ENCODE assay signal across 15 cellular contexts in the genomic region with DNA sequence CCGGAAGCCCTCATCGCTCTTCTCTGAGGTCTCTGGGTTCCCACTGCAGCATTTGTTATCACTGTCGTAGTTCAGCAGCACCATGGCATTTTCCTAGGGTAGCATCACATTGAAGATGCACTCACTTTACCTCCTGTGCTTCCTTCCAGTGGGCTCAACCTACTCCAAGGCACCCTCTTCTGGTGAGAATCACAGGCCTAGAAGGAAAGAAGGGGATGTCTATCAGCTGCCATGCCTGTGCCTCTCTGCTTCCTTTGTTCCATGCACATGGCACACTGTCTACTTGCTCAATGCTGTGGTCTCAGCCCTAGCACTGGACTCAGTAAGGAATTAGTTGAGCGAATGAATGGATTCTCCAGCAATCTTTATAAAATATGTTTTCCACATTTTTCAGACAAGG. TPM values are rescaled to one million over a fixed set of nuclear protein-coding genes. Genes with fewer than 3 reads are reported as not detected.
A peak's percentile ranks its signal among the peaks of the same experiment; 100 is the strongest.
DNase-seq lines count a peak whose midpoint lies in the region; ATAC-seq and TF ChIP-seq lines count a peak whose summit lies in the region.
"Had no signal": no experiment of that assay in that cellular context is flagged by ENCODE, and none has a peak within 500 bp of the region (broad histone marks: within the 10 kb centered on the region; RNA-seq: fewer than 3 reads in every experiment).

No MANE protein-coding gene starts in this region.

- H3K4me1 Mint-ChIP-seq in activated CD8-positive, alpha-beta memory T cell treated with anti-CD3 and anti-CD28 coated beads, Interleukin-2, amount 10 ng/mL, durations not matched to agents 7 days and 5 days, result no peaks in the 10 kb centered on the region
- H3K4me1 Mint-ChIP-seq: activated CD4-positive, alpha-beta T cell treated with anti-CD3 and anti-CD28 coated beads for 36 hours had no signal

- POLR2A ChIA-PET in Panc1 (lab: Charles Lee), result no interaction called here

- H3K36me3 Mint-ChIP-seq in activated CD8-positive, alpha-beta memory T cell treated with anti-CD3 and anti-CD28 coated beads, Interleukin-2, amount 10 ng/mL, durations not matched to agents 7 days and 5 days, result no peaks in the 10 kb centered on the region

- 75 to 77% methylated on average over 4 of the region's 4 CpGs for WGBS in testis, 2 donors

- peaks cover 9% of the 10 kb centered on the region for H3K27me3 ChIP-seq in left ventricle myocardium inferior (ENCODE audit: low read depth)
- no peaks in the 10 kb centered on the region for H3K27me3 ChIP-seq in Panc1 (ENCODE audit: control insufficient read depth, insufficient read depth, low read length)
- no peaks in the 10 kb centered on the region for H3K27me3 ChIP-seq in testis
- no peaks in the 10 kb centered on the region for H3K27me3 ChIP-seq in upper lobe of right lung

- no peak overlapping the region for H3K27ac Mint-ChIP-seq in activated CD8-positive, alpha-beta memory T cell treated with anti-CD3 and anti-CD28 coated beads, Interleukin-2, amount 10 ng/mL, durations not matched to agents 7 days and 5 days
- H3K27ac Mint-ChIP-seq: activated CD4-positive, alpha-beta T cell treated with anti-CD3 and anti-CD28 coated beads for 36 hours; CD4-positive, alpha-beta T cell; effector memory CD8-positive, alpha-beta T cell had no signal

- H3K27ac ChIP-seq in left ventricle myocardium inferior (replicated peaks) (peak overlapping the region; percentile 58), Panc1 (ENCODE audit: low read length) (no peak overlapping the region), testis (peak overlapping the region in 1 of 2 donors; percentile 36), upper lobe of right lung (no peak overlapping the region)
- H3K27ac ChIP-seq: SK-N-MC had no signal

- DNase-seq in left ventricle myocardium inferior (no peak), cardiac septum (ENCODE audit: low spot score) (no peak), Panc1 (ENCODE audit: low read depth, low spot score) (no peak), fibroblast of gingiva (ENCODE audit: low read depth) (peak; percentile 10), testis (peak; percentile 21), pons (ENCODE audit: low spot score) (no peak), upper lobe of right lung (no peak)
- no peak for DNase-seq in activated CD8-positive, alpha-beta memory T cell treated with anti-CD3 and anti-CD28 coated beads, Interleukin-2, amount 10 ng/mL, durations not matched to agents 7 days and 5 days
- DNase-seq: activated CD4-positive, alpha-beta T cell treated with anti-CD3 and anti-CD28 coated beads for 36 hours; anterior cingulate cortex; CD4-positive, alpha-beta T cell; effector memory CD8-positive, alpha-beta T cell; mucosa of descending colon; NCI-H510A treated with DMSO at 0.1 percent for 48 hours had no signal

- intact Hi-C loops in left ventricle myocardium inferior (cut with micrococcal nuclease) (no loop called here), cardiac septum (cut with DNase I) (loop anchor here (5.0 kb wide), 1 partner anchor 331 kb away; no protein-coding TSS in a partner anchor), Panc1 (cut with micrococcal nuclease; ENCODE audit: unreplicated experiment) (loop anchor here (5.0 kb wide), 1 partner anchor 331 kb away; no protein-coding TSS in a partner anchor), testis (cut with DNase I; ENCODE audit: low total_unique reads) (no loop called here), upper lobe of right lung (cut with DNase I) (no loop called here)

- ATAC-seq in Panc1 (no peak), upper lobe of right lung (no peak)
- no peak for ATAC-seq in activated CD8-positive, alpha-beta memory T cell treated with anti-CD3 and anti-CD28 coated beads, Interleukin-2, amount 10 ng/mL, durations not matched to agents 7 days and 5 days
- ATAC-seq: activated CD4-positive, alpha-beta T cell treated with anti-CD3 and anti-CD28 coated beads for 36 hours; effector memory CD8-positive, alpha-beta T cell; mucosa of descending colon had no signal

- no peak for TF ChIP-seq POLR2A in testis (IDR thresholded peaks at IDR 0.05)

- H3K4me3 ChIP-seq in left ventricle myocardium inferior (no peak overlapping the region), Panc1 (ENCODE audit: low read depth in 2 of 2, low read length in 2 of 2) (no peak overlapping the region), testis (no peak overlapping the region), upper lobe of right lung (no peak overlapping the region)
- H3K4me3 ChIP-seq: mucosa of descending colon, SK-N-MC had no signal

- CTCF ChIA-PET in Panc1 (lab: Charles Lee), result no interaction called here
- CTCF ChIA-PET in activated CD8-positive, alpha-beta memory T cell treated with anti-CD3 and anti-CD28 coated beads, Interleukin-2, amount 10 ng/mL, durations not matched to agents 7 days and 5 days (lab: Charles Lee), result no interaction called here

- BruUV-seq in Panc1 (replicated peaks; lab: Mats Ljungman, UMichigan), result no TSS peak

- H3K9me3 Mint-ChIP-seq in activated CD8-positive, alpha-beta memory T cell treated with anti-CD3 and anti-CD28 coated beads, Interleukin-2, amount 10 ng/mL, durations not matched to agents 7 days and 5 days (ENCODE audit: low read depth), result no peaks in the 10 kb centered on the region
- H3K9me3 Mint-ChIP-seq: CD4-positive, alpha-beta T cell; effector memory CD8-positive, alpha-beta T cell had no signal

- peaks cover 17% of the 10 kb centered on the region for H3K4me1 ChIP-seq in left ventricle myocardium inferior
- no peaks in the 10 kb centered on the region for H3K4me1 ChIP-seq in Panc1 (ENCODE audit: control insufficient read depth, insufficient read depth, low read length)
- peaks cover 9% of the 10 kb centered on the region for H3K4me1 ChIP-seq in testis
- no peaks in the 10 kb centered on the region for H3K4me1 ChIP-seq in upper lobe of right lung

- H3K36me3 ChIP-seq in left ventricle myocardium inferior (no peaks in the 10 kb centered on the region), Panc1 (ENCODE audit: control insufficient read depth, insufficient read depth, low read length) (no peaks in the 10 kb centered on the region), testis (ENCODE audit: low read depth, missing control alignments) (no peaks in the 10 kb centered on the region), upper lobe of right lung (no peaks in the 10 kb centered on the region)

- no peaks in the 10 kb centered on the region for H3K9me3 ChIP-seq in left ventricle myocardium inferior (replicated peaks)
- H3K9me3 ChIP-seq in Panc1 (ENCODE audit: control insufficient read depth, insufficient read depth, low read depth, low read length), result no peaks in the 10 kb centered on the region
- H3K9me3 ChIP-seq in testis, result no peaks in the 10 kb centered on the region
- no peaks in the 10 kb centered on the region for H3K9me3 ChIP-seq in upper lobe of right lung
- H3K9me3 ChIP-seq: mucosa of descending colon had no signal

- in situ Hi-C loops in Panc1 (cut with HindIII; ENCODE audit: low pct_unique_long_range_greater_than_20kb, low sequenced_read_pairs), result no loop called here

- TF ChIP-seq CTCF in left ventricle myocardium inferior (IDR thresholded peaks at IDR 0.05; ENCODE audit: borderline replicate concordance) (no peak), Panc1 (IDR thresholded peaks at IDR 0.05) (0 out of 2 replicates have a peak, but pooled peaks have one; percentile 3), testis (IDR thresholded peaks at IDR 0.05) (no peak), upper lobe of right lung (IDR thresholded peaks at IDR 0.05) (no peak)

- no peaks in the 10 kb centered on the region for H3K27me3 Mint-ChIP-seq in activated CD8-positive, alpha-beta memory T cell treated with anti-CD3 and anti-CD28 coated beads, Interleukin-2, amount 10 ng/mL, durations not matched to agents 7 days and 5 days
- H3K27me3 Mint-ChIP-seq: activated CD4-positive, alpha-beta T cell treated with anti-CD3 and anti-CD28 coated beads for 36 hours; CD4-positive, alpha-beta T cell; effector memory CD8-positive, alpha-beta T cell had no signal

- H3K4me3 Mint-ChIP-seq in activated CD8-positive, alpha-beta memory T cell treated with anti-CD3 and anti-CD28 coated beads, Interleukin-2, amount 10 ng/mL, durations not matched to agents 7 days and 5 days, result no peak overlapping the region
- H3K4me3 Mint-ChIP-seq: activated CD4-positive, alpha-beta T cell treated with anti-CD3 and anti-CD28 coated beads for 36 hours; CD4-positive, alpha-beta T cell; effector memory CD8-positive, alpha-beta T cell had no signal

RNA-seq across cellular contexts. Expression of gene CST4, which starts 22.6 kb away (rescaled TPM):
- total RNA-seq in left ventricle myocardium inferior, result not detected
- not detected for total RNA-seq in cardiac septum
- not detected for total RNA-seq in Panc1 (2021; ENCODE audit: unreplicated experiment)
- polyA plus RNA-seq in Panc1 (2012; ENCODE audit: insufficient read length), result not detected
- total RNA-seq in testis, result not detected
- polyA plus RNA-seq in testis (ENCODE audit: insufficient read depth, low read depth, low replicate concordance), result not detected
- not detected for total RNA-seq in activated CD8-positive, alpha-beta memory T cell treated with anti-CD3 and anti-CD28 coated beads, Interleukin-2, amount 10 ng/mL, durations not matched to agents 7 days and 5 days
- total RNA-seq in upper lobe of right lung, result not detected
- total RNA-seq: activated CD4-positive, alpha-beta T cell treated with anti-CD3 and anti-CD28 coated beads for 36 hours; CD4-positive, alpha-beta T cell; mucosa of descending colon had no signal

RNA-seq across cellular contexts. Expression of gene CST3, which starts 28.4 kb away (rescaled TPM):
- total RNA-seq in left ventricle myocardium inferior, result 576 TPM
- 486 TPM for total RNA-seq in cardiac septum
- 158 TPM for total RNA-seq in Panc1 (2021; ENCODE audit: unreplicated experiment)
- polyA plus RNA-seq in Panc1 (2012; ENCODE audit: insufficient read length), result 211 TPM
- 1,000 to 10,000 TPM; 3,145 to 4,272 TPM for total RNA-seq in testis
- 1,703 TPM for polyA plus RNA-seq in testis (ENCODE audit: insufficient read depth, low read depth, low replicate concordance)
- under 1 TPM; 0.47 to 0.61 TPM for total RNA-seq in activated CD8-positive, alpha-beta memory T cell treated with anti-CD3 and anti-CD28 coated beads, Interleukin-2, amount 10 ng/mL, durations not matched to agents 7 days and 5 days
- total RNA-seq in upper lobe of right lung, result 666 TPM

Comparison
In these comparisons a context has a peak if more than half of its experiments do, and no peak if none do; other contexts are left out.
1. intact Hi-C loops: an anchor here in cardiac septum (5.0 kb wide) and Panc1 (5.0 kb wide); none called in left ventricle myocardium inferior, testis and upper lobe of right lung.
2. DNase-seq: peak in fibroblast of gingiva (single experiment) and testis (single experiment); none in left ventricle myocardium inferior (single experiment), cardiac septum (single experiment), Panc1 (single experiment), pons (single experiment), activated CD8-positive, alpha-beta memory T cell treated with anti-CD3 and anti-CD28 coated beads, Interleukin-2, amount 10 ng/mL, durations not matched to agents 7 days and 5 days (single experiment) and upper lobe of right lung (single experiment).
3. RNA of gene CST3, which starts 28.4 kb away (total RNA-seq): 3,145 to 4,272 TPM in testis, 666 TPM in upper lobe of right lung (single experiment), 576 TPM in left ventricle myocardium inferior (single experiment), 486 TPM in cardiac septum (single experiment) and 158 TPM in Panc1 (single experiment); 0.47 to 0.61 TPM in activated CD8-positive, alpha-beta memory T cell treated with anti-CD3 and anti-CD28 coated beads, Interleukin-2, amount 10 ng/mL, durations not matched to agents 7 days and 5 days; every median in the first group is over 10 times any median in the second.